Comparison of ENCODE assay signal across 11 cellular contexts in the genomic region with DNA sequence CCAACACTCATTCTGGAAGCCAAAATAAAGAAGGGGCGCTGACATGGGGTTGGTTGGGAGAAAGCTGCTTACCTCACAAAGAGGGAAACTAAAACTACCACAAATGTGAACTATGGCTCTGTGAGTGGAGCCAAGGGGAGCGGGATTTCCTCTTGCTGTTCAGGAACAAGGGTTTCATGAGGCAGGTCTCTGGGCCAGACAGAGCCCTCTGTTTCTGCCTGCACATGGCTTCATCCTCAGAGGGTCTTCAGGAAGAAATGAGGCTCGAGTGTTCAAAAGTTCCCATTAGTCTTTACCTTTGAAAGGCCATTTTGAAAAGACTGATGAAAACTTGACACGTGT. TPM values are rescaled to one million over a fixed set of nuclear protein-coding genes. Genes with fewer than 3 reads are reported as not detected.
DNase-seq lines count a peak whose midpoint lies in the region; ATAC-seq and TF ChIP-seq lines count a peak whose summit lies in the region.
"Had no signal": no experiment of that assay in that cellular context is flagged by ENCODE, and none has a peak within 500 bp of the region (broad histone marks: within the 10 kb centered on the region; RNA-seq: fewer than 3 reads in every experiment).

No MANE protein-coding gene starts in this region.

- POLR2A ChIA-PET in PC-9 (lab: Charles Lee; ENCODE audit: unreplicated experiment): interaction anchor here (0.6 to 0.8 kb wide), 3 partner anchors 116 to 663 kb away, joined by 3 to 22 read pairs (median 3); no protein-coding TSS in a partner anchor

- H3K27me3 ChIP-seq in GM23338 (ENCODE audit: insufficient read depth): no peaks in the 10 kb centered on the region
- no peaks in the 10 kb centered on the region for H3K27me3 ChIP-seq in PC-9 (ENCODE audit: insufficient read depth, low read depth)
- H3K27me3 ChIP-seq in hepatocyte: no peaks in the 10 kb centered on the region
- H3K27me3 ChIP-seq in skeletal muscle tissue (ENCODE audit: control insufficient read depth in 3 of 3, insufficient read depth in 3 of 3, low read length in 3 of 3): no peaks in the 10 kb centered on the region
- H3K27me3 ChIP-seq in gastroesophageal sphincter: no peaks in the 10 kb centered on the region
- H3K27me3 ChIP-seq: MG63 had no signal

- no TSS peak for BruUV-seq in PC-9 (replicated peaks; lab: Mats Ljungman, UMichigan)

- H3K4me1 Mint-ChIP-seq in GM23338 (no peaks in the 10 kb centered on the region; the same call in 2 of the 3 replicates), T-helper 17 cell (no peaks in the 10 kb centered on the region)
- H3K4me1 Mint-ChIP-seq: stimulated activated memory B cell treated with anti-CD40 and anti-IgM and Interleukin-4, amounts not matched to agents 10 μg/mL and 1 μg/mL and 100 μg/mL, for 72 hours had no signal

- TF ChIP-seq CTCF in GM23338 (conservative IDR thresholded peaks at IDR 0.05; ENCODE audit: low read depth in 2 of 2) (no peak), PC-9 (conservative IDR thresholded peaks at IDR 0.05) (no peak), hepatocyte (IDR thresholded peaks at IDR 0.05; ENCODE audit: poor library complexity) (no peak), gastroesophageal sphincter (IDR thresholded peaks at IDR 0.05) (no peak)

- H3K36me3 Mint-ChIP-seq in GM23338 (ENCODE audit: low read depth) (peaks cover 18% of the 10 kb centered on the region), T-helper 17 cell (ENCODE audit: low read depth) (peaks cover 2% of the 10 kb centered on the region)

- TF ChIP-seq EP300 in gastroesophageal sphincter (IDR thresholded peaks at IDR 0.05): no peak

- H3K79me2 ChIP-seq in GM23338 (replicated peaks; ENCODE audit: insufficient read depth): no peaks in the 10 kb centered on the region
- H3K79me2 ChIP-seq in PC-9 (ENCODE audit: low read depth): no peaks in the 10 kb centered on the region
- no peaks in the 10 kb centered on the region for H3K79me2 ChIP-seq in hepatocyte

- H3K9me2 ChIP-seq in GM23338 (ENCODE audit: insufficient read depth) (0 out of 2 replicates have a peak, but pooled peaks cover 8% of the 10 kb centered on the region), PC-9 (ENCODE audit: insufficient read depth) (no peaks in the 10 kb centered on the region), hepatocyte (replicated peaks; ENCODE audit: insufficient read depth) (no peaks in the 10 kb centered on the region)

- no peak for ATAC-seq in GM23338
- ATAC-seq in gastroesophageal sphincter: no peak
- ATAC-seq in T-helper 17 cell: no peak

- H3K36me3 ChIP-seq in GM23338 (ENCODE audit: insufficient read depth): no peaks in the 10 kb centered on the region
- H3K36me3 ChIP-seq in PC-9 (ENCODE audit: low read depth): no peaks in the 10 kb centered on the region
- H3K36me3 ChIP-seq in hepatocyte (replicated peaks; ENCODE audit: insufficient read depth, low read depth): no peaks in the 10 kb centered on the region
- H3K36me3 ChIP-seq in skeletal muscle tissue (ENCODE audit: control insufficient read depth in 3 of 3, insufficient read depth in 3 of 3, low read length in 3 of 3): no peaks in the 10 kb centered on the region
- no peaks in the 10 kb centered on the region for H3K36me3 ChIP-seq in gastroesophageal sphincter
- H3K36me3 ChIP-seq: MG63 had no signal

- H3K9me3 ChIP-seq in PC-9 (ENCODE audit: insufficient read depth, low read depth): peaks cover 10% of the 10 kb centered on the region; the same call in 1 of the 2 replicates
- H3K9me3 ChIP-seq in hepatocyte (ENCODE audit: low read depth): no peaks in the 10 kb centered on the region
- H3K9me3 ChIP-seq in skeletal muscle tissue (ENCODE audit: control insufficient read depth in 3 of 3, low read length in 3 of 3): peaks cover 0 to 4% (median 3%) of the 10 kb centered on the region in 3 donors
- peaks cover 0 to 11% (median 0%) of the 10 kb centered on the region in 3 donors for H3K9me3 ChIP-seq in gastroesophageal sphincter
- H3K9me3 ChIP-seq in T-helper 17 cell (ENCODE audit: control insufficient read depth, low read length, poor library complexity, severe bottlenecking): no peaks in the 10 kb centered on the region

- H3K4me3 ChIP-seq in GM23338 (no peak overlapping the region), PC-9 (peak overlapping the region; percentile 27; the same call in 1 of the 2 replicates), hepatocyte (no peak overlapping the region), skeletal muscle tissue (ENCODE audit: low read length in 3 of 3) (no peak overlapping the region), gastroesophageal sphincter (no peak overlapping the region)

- H3K27me3 Mint-ChIP-seq in GM23338 (ENCODE audit: insufficient read depth, low read depth, poor library complexity): peaks cover 3% of the 10 kb centered on the region
- no peaks in the 10 kb centered on the region for H3K27me3 Mint-ChIP-seq in T-helper 17 cell
- H3K27me3 Mint-ChIP-seq: stimulated activated memory B cell treated with anti-CD40 and anti-IgM and Interleukin-4, amounts not matched to agents 10 μg/mL and 1 μg/mL and 100 μg/mL, for 72 hours had no signal

- no peaks in the 10 kb centered on the region for H3K4me1 ChIP-seq in GM23338 (ENCODE audit: insufficient read depth)
- H3K4me1 ChIP-seq in PC-9 (replicated peaks; ENCODE audit: insufficient read depth): peaks cover 46% of the 10 kb centered on the region
- H3K4me1 ChIP-seq in hepatocyte (ENCODE audit: insufficient read depth): no peaks in the 10 kb centered on the region
- H3K4me1 ChIP-seq in skeletal muscle tissue (ENCODE audit: control insufficient read depth in 3 of 3, insufficient read depth in 3 of 3, low read length in 3 of 3): peaks cover 0 to 4% (median 3%) of the 10 kb centered on the region in 3 donors
- peaks cover 0 to 20% (median 2%) of the 10 kb centered on the region in 3 donors for H3K4me1 ChIP-seq in gastroesophageal sphincter

- H3K4me3 Mint-ChIP-seq in GM23338 (no peak overlapping the region), T-helper 17 cell (no peak overlapping the region)
- H3K4me3 Mint-ChIP-seq: stimulated activated memory B cell treated with anti-CD40 and anti-IgM and Interleukin-4, amounts not matched to agents 10 μg/mL and 1 μg/mL and 100 μg/mL, for 72 hours had no signal

- TF ChIP-seq POLR2A in gastroesophageal sphincter (IDR thresholded peaks at IDR 0.05): no peak

- peaks cover 28% of the 10 kb centered on the region for H3K9me3 Mint-ChIP-seq in GM23338

- H3K27ac Mint-ChIP-seq in GM23338: no peak overlapping the region
- H3K27ac Mint-ChIP-seq in T-helper 17 cell: no peak overlapping the region
- H3K27ac Mint-ChIP-seq: stimulated activated memory B cell treated with anti-CD40 and anti-IgM and Interleukin-4, amounts not matched to agents 10 μg/mL and 1 μg/mL and 100 μg/mL, for 72 hours had no signal

- H3F3A ChIP-seq in GM23338 (replicated peaks; ENCODE audit: low read depth) (no peaks in the 10 kb centered on the region), PC-9 (ENCODE audit: insufficient read depth, low read depth) (peaks cover 45% of the 10 kb centered on the region)

- CTCF ChIA-PET in PC-9 (lab: Charles Lee): interaction anchor here (0.9 to 1.8 kb wide), 7 partner anchors 9 to 103 kb away, joined by 3 to 13 read pairs (median 4); no protein-coding TSS in a partner anchor

- intact Hi-C loops in PC-9 (cut with micrococcal nuclease; ENCODE audit: unreplicated experiment): loop anchor here (1.0 to 5.0 kb wide), 7 partner anchors 73 to 668 kb away; no protein-coding TSS in a partner anchor

- no peak overlapping the region for H3K4me2 ChIP-seq in GM23338
- H3K4me2 ChIP-seq in PC-9: peak overlapping the region; percentile 73
- H3K4me2 ChIP-seq in hepatocyte: no peak overlapping the region

- H2AFZ ChIP-seq in GM23338 (peak overlapping the region; percentile 66; the same call in 1 of the 2 replicates), PC-9 (peak overlapping the region; percentile 48), hepatocyte (peak overlapping the region; percentile 42)

- H3K9ac ChIP-seq in skeletal muscle tissue (ENCODE audit: low read depth in 1 of 3, low read length in 3 of 3): no peak overlapping the region

- DNase-seq in GM23338 (ENCODE audit: low spot score) (no peak), PC-9 (no peak), hepatocyte (ENCODE audit: low spot score) (no peak), NCI-H2081 treated with DMSO at 0.1 percent for 48 hours (lab: John Stamatoyannopoulos, UW) (no peak), T-helper 17 cell (no peak)
- DNase-seq: activated T-cell treated with anti-CD3 and anti-CD28 coated beads for 4 hours; stimulated activated CD4-positive, alpha-beta T cell treated with anti-CD3 and anti-CD28 coated beads, Interleukin-4, amount 100 ng/mL, for 4 hours had no signal

- H4K20me1 ChIP-seq in GM23338 (replicated peaks; ENCODE audit: insufficient read depth): no peaks in the 10 kb centered on the region
- no peaks in the 10 kb centered on the region for H4K20me1 ChIP-seq in PC-9 (ENCODE audit: insufficient read depth)
- no peaks in the 10 kb centered on the region for H4K20me1 ChIP-seq in hepatocyte (ENCODE audit: insufficient read depth, poor library complexity, severe bottlenecking)

- H3K27ac ChIP-seq in GM23338 (ENCODE audit: low read depth) (no peak overlapping the region), PC-9 (peak overlapping the region; percentile 94), hepatocyte (no peak overlapping the region), skeletal muscle tissue (ENCODE audit: low read depth, low read length) (peak overlapping the region; percentile 30), gastroesophageal sphincter (peak overlapping the region in 2 of 4 donors; percentile 24 to 47)

- WGBS in hepatocyte (ENCODE audit: low lambda C conversion rate, missing lambda C conversion rate): 88% methylated on average over 4 of the region's 4 CpGs
- 79 to 81% methylated on average over 3 of the region's 4 CpGs for WGBS in gastroesophageal sphincter (ENCODE audit: low coverage in 1 of 2), 2 donors

RNA-seq across cellular contexts. Expression of gene IL12A, which starts 58.8 kb away (rescaled TPM):
- 0.31 and 0.69 TPM in 2 replicates for total RNA-seq in GM23338 (2014; rRNA removed; shearing (Covaris generic))
- polyA plus RNA-seq in GM23338 (2016; fragmentation: Nextera tagmentation; extraction: Ambion mirVana) (1.3 and 1.7 TPM in 2 replicates), hepatocyte (0.69 and 0.86 TPM in 2 replicates)
- total RNA-seq in PC-9 (2021) (0.28 and 0.40 TPM in 2 replicates), hepatocyte (0.88 and 1.0 TPM in 2 replicates), skeletal muscle tissue (0.52 TPM), gastroesophageal sphincter (1 to 10 TPM in 1 of 4 donors, under 1 TPM in 2, not detected in 1; 0.32 to 3.3 (median 0.85) TPM), T-helper 17 cell (1 to 10 TPM; 1.7 to 3.2 TPM)

Comparison
In these comparisons a context has a peak if more than half of its experiments do, and no peak if none do; other contexts are left out.
1. H3K27ac ChIP-seq: peak in PC-9 (single experiment) and skeletal muscle tissue (single experiment); none in GM23338 (single experiment) and hepatocyte (single experiment).
2. Peak in every context shown above with its lines, with median percentiles within 50 percentile points of each other: H2AFZ ChIP-seq.